In the genomic region with DNA sequence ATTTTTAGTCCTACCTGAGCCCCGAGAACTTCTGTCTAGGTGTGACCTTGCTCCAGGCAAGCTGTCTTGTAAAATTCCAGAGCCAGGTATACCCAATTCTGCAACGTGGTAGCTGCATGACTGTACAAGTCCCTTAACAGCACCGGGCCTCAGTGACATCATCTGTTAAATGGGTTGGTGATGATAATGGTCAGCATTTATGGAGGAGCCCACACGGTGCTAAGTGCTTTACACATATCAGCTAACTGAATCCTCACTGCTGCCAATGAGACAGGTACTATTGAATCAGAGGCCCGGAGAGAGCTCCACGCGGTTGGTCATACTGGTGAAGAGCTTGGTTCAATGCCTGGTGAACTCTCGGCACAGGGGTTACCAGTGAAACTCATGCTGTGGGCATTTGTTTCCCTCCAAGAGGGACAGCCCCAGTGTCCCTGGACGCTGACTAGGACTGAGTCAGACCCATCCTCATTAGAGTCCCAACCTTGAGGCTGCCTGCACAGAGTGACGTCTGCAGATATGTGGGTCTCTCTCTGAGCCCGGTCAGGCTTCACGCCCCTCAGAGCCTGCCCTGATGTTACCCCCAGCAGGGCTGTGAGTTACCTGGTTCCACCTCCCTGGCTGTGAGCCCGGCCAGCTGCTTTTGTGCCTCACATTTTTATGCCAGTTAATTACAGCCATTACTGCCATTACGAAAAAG, we compare ENCODE assay signal across 14 cellular contexts. TPM values are rescaled to one million over a fixed set of nuclear protein-coding genes. Genes with fewer than 3 reads are reported as not detected.
DNase-seq lines count a peak whose midpoint lies in the region; ATAC-seq, FAIRE-seq and TF ChIP-seq lines count a peak whose summit lies in the region.
"Had no signal": no experiment of that assay in that cellular context is flagged by ENCODE, and none has a peak within 500 bp of the region (broad histone marks: within the 10 kb centered on the region; RNA-seq: fewer than 3 reads in every experiment).

No MANE protein-coding gene starts in this region.

- 43 to 75% methylated on average over 14 of the region's 14 CpGs for WGBS in sigmoid colon, 2 donors

- in situ Hi-C loops in KBM-7 (cut with MboI; ENCODE audit: low pct_unique_long_range_greater_than_20kb, low sequenced_read_pairs), result no loop called here

- peak; percentile 76 for FAIRE-seq in astrocyte (lab: Jason Lieb, UNC)

- H4K20me1 ChIP-seq in astrocyte (ENCODE audit: insufficient read depth, low read length), result no peaks in the 10 kb centered on the region

- CTCF ChIA-PET in activated CD4-positive, alpha-beta memory T cell treated with anti-CD3 and anti-CD28 coated beads for 36 hours (lab: Charles Lee), result no interaction called here

- peak; percentile 86 for DNase-seq in AG20443 (ENCODE audit: low spot score)
- peak; percentile 100 for DNase-seq in M059J (ENCODE audit: low read depth)
- peak; percentile 91 for DNase-seq in astrocyte (ENCODE audit: low read depth)
- DNase-seq in kidney epithelial cell (ENCODE audit: low read depth), result peak; percentile 95
- no peak for DNase-seq in activated CD4-positive, alpha-beta memory T cell treated with anti-CD3 and anti-CD28 coated beads for 36 hours
- no peak for DNase-seq in activated T-cell treated with anti-CD3 and anti-CD28 coated beads, Interleukin-2, amount 50 U/mL, for 72 hours
- no peak for DNase-seq in sigmoid colon
- no peak for DNase-seq in KBM-7
- DNase-seq: CD4-positive, CD25-positive, alpha-beta regulatory T cell; head of caudate nucleus; NCI-H2029 had no signal

- H3K4me2 ChIP-seq in astrocyte (ENCODE audit: low read length), result peak overlapping the region; percentile 77

- H3K27me3 Mint-ChIP-seq in astrocyte (ENCODE audit: low read depth, unreplicated experiment), result peaks cover 26% of the 10 kb centered on the region
- H3K27me3 Mint-ChIP-seq in activated CD4-positive, alpha-beta memory T cell treated with anti-CD3 and anti-CD28 coated beads for 36 hours, result peaks cover 4% of the 10 kb centered on the region
- peaks cover under 1% of the 10 kb centered on the region for H3K27me3 Mint-ChIP-seq in activated T-cell treated with anti-CD3 and anti-CD28 coated beads, Interleukin-2, amount 50 U/mL, for 72 hours (ENCODE audit: low read depth)

- H2AFZ ChIP-seq in astrocyte (ENCODE audit: low read depth, low read length), result peak overlapping the region; percentile 48

- H3K4me3 ChIP-seq in astrocyte (ENCODE audit: insufficient read depth, low read depth, low read length), result peak overlapping the region; percentile 30
- H3K4me3 ChIP-seq in kidney epithelial cell (ENCODE audit: low read depth, low read length), result no peak overlapping the region
- H3K4me3 ChIP-seq in sigmoid colon, result no peak overlapping the region

- H3K27ac ChIP-seq in astrocyte (ENCODE audit: low read depth, low read length) (peak overlapping the region; percentile 89), sigmoid colon (no peak overlapping the region)

- POLR2A ChIA-PET in activated CD4-positive, alpha-beta memory T cell treated with anti-CD3 and anti-CD28 coated beads for 36 hours (lab: Charles Lee), result no interaction called here

- peak overlapping the region; percentile 68 for H3K9ac ChIP-seq in astrocyte (ENCODE audit: low read length)

- H3K9me3 Mint-ChIP-seq in astrocyte (ENCODE audit: unreplicated experiment), result peaks cover 7% of the 10 kb centered on the region
- H3K9me3 Mint-ChIP-seq in activated CD4-positive, alpha-beta memory T cell treated with anti-CD3 and anti-CD28 coated beads for 36 hours, result no peaks in the 10 kb centered on the region
- no peaks in the 10 kb centered on the region for H3K9me3 Mint-ChIP-seq in activated T-cell treated with anti-CD3 and anti-CD28 coated beads, Interleukin-2, amount 50 U/mL, for 72 hours
- H3K9me3 Mint-ChIP-seq: central memory CD8-positive, alpha-beta T cell; stimulated activated naive CD8-positive, alpha-beta T cell treated with anti-CD3 and anti-CD28 coated beads, Interleukin-15, Interleukin-2, amounts not matched to agents 100 ng/mL and 50 ng/mL, for 24 hours had no signal

- TF ChIP-seq CTCF in astrocyte (IDR thresholded peaks at IDR 0.05; ENCODE audit: insufficient read depth, low read depth, low read length), result no peak
- TF ChIP-seq CTCF in kidney epithelial cell (IDR thresholded peaks at IDR 0.05; ENCODE audit: insufficient read depth, low read length, poor library complexity, severe bottlenecking), result no peak
- TF ChIP-seq CTCF in sigmoid colon (IDR thresholded peaks at IDR 0.05), result no peak

- TF ChIP-seq EP300 in sigmoid colon (IDR thresholded peaks at IDR 0.05), result no peak

- H3K4me1 Mint-ChIP-seq in astrocyte (ENCODE audit: low read depth, unreplicated experiment), result peaks cover 14% of the 10 kb centered on the region
- H3K4me1 Mint-ChIP-seq in activated CD4-positive, alpha-beta memory T cell treated with anti-CD3 and anti-CD28 coated beads for 36 hours (ENCODE audit: low read depth), result no peaks in the 10 kb centered on the region
- H3K4me1 Mint-ChIP-seq in activated T-cell treated with anti-CD3 and anti-CD28 coated beads, Interleukin-2, amount 50 U/mL, for 72 hours (ENCODE audit: low read depth), result no peaks in the 10 kb centered on the region
- H3K4me1 Mint-ChIP-seq: CD4-positive, CD25-positive, alpha-beta regulatory T cell; central memory CD8-positive, alpha-beta T cell had no signal

- H3K27ac Mint-ChIP-seq in astrocyte (ENCODE audit: unreplicated experiment), result peak overlapping the region; percentile 48
- H3K27ac Mint-ChIP-seq in activated CD4-positive, alpha-beta memory T cell treated with anti-CD3 and anti-CD28 coated beads for 36 hours, result no peak overlapping the region
- no peak overlapping the region for H3K27ac Mint-ChIP-seq in activated T-cell treated with anti-CD3 and anti-CD28 coated beads, Interleukin-2, amount 50 U/mL, for 72 hours
- H3K27ac Mint-ChIP-seq: CD4-positive, CD25-positive, alpha-beta regulatory T cell; stimulated activated naive CD8-positive, alpha-beta T cell treated with anti-CD3 and anti-CD28 coated beads, Interleukin-15, Interleukin-2, amounts not matched to agents 100 ng/mL and 50 ng/mL, for 24 hours had no signal

- H3K36me3 ChIP-seq in astrocyte (ENCODE audit: insufficient read depth, low read length) (no peaks in the 10 kb centered on the region), kidney epithelial cell (ENCODE audit: control insufficient read depth, insufficient read depth, low read length) (no peaks in the 10 kb centered on the region), sigmoid colon (no peaks in the 10 kb centered on the region)

- H3K4me1 ChIP-seq in astrocyte (ENCODE audit: insufficient read depth, low read length) (peaks cover 29% of the 10 kb centered on the region), sigmoid colon (no peaks in the 10 kb centered on the region)

- H3K9me3 ChIP-seq in astrocyte (ENCODE audit: insufficient read depth, low read depth, low read length) (no peaks in the 10 kb centered on the region), sigmoid colon (no peaks in the 10 kb centered on the region)

- H3K4me3 Mint-ChIP-seq in astrocyte (ENCODE audit: unreplicated experiment), result no peak overlapping the region
- H3K4me3 Mint-ChIP-seq in activated CD4-positive, alpha-beta memory T cell treated with anti-CD3 and anti-CD28 coated beads for 36 hours, result no peak overlapping the region
- no peak overlapping the region for H3K4me3 Mint-ChIP-seq in activated T-cell treated with anti-CD3 and anti-CD28 coated beads, Interleukin-2, amount 50 U/mL, for 72 hours
- H3K4me3 Mint-ChIP-seq: CD4-positive, CD25-positive, alpha-beta regulatory T cell; central memory CD8-positive, alpha-beta T cell; stimulated activated naive CD8-positive, alpha-beta T cell treated with anti-CD3 and anti-CD28 coated beads, Interleukin-15, Interleukin-2, amounts not matched to agents 100 ng/mL and 50 ng/mL, for 24 hours had no signal

- H3K36me3 Mint-ChIP-seq in astrocyte (ENCODE audit: low read depth, unreplicated experiment), result no peaks in the 10 kb centered on the region
- H3K36me3 Mint-ChIP-seq in activated CD4-positive, alpha-beta memory T cell treated with anti-CD3 and anti-CD28 coated beads for 36 hours, result no peaks in the 10 kb centered on the region
- no peaks in the 10 kb centered on the region for H3K36me3 Mint-ChIP-seq in activated T-cell treated with anti-CD3 and anti-CD28 coated beads, Interleukin-2, amount 50 U/mL, for 72 hours (ENCODE audit: insufficient read depth in 2 of 2)
- H3K36me3 Mint-ChIP-seq: CD4-positive, CD25-positive, alpha-beta regulatory T cell had no signal

- ATAC-seq in activated T-cell treated with anti-CD3 and anti-CD28 coated beads, Interleukin-2, amount 50 U/mL, for 72 hours (replicated peaks in 1 of 2), result no peak

- no peaks in the 10 kb centered on the region for H3K79me2 ChIP-seq in astrocyte (ENCODE audit: insufficient read depth, low read length)

- TF ChIP-seq POLR2A in sigmoid colon (IDR thresholded peaks at IDR 0.05), result no peak

- H3K27me3 ChIP-seq in astrocyte (ENCODE audit: insufficient read depth, low read length), result no peaks in the 10 kb centered on the region
- H3K27me3 ChIP-seq in kidney epithelial cell (ENCODE audit: control insufficient read depth, insufficient read depth, low read length), result no peaks in the 10 kb centered on the region
- no peaks in the 10 kb centered on the region for H3K27me3 ChIP-seq in sigmoid colon

- intact Hi-C loops in activated CD4-positive, alpha-beta memory T cell treated with anti-CD3 and anti-CD28 coated beads for 36 hours (cut with micrococcal nuclease), result no loop called here
- intact Hi-C loops in sigmoid colon (cut with DNase I), result no loop called here

RNA-seq across cellular contexts. Expression of a gene that starts 37.0 kb away (rescaled TPM):
- total RNA-seq in M059J (2014; rRNA removed; shearing (Covaris generic)), result 1.1 and 1.7 TPM in 2 replicates
- total RNA-seq in astrocyte (not detected in 2 replicates), kidney epithelial cell (1.3 and 2.4 TPM in 2 replicates), sigmoid colon (not detected)
- not detected for total RNA-seq in activated CD4-positive, alpha-beta memory T cell treated with anti-CD3 and anti-CD28 coated beads for 36 hours
- not detected for total RNA-seq in activated T-cell treated with anti-CD3 and anti-CD28 coated beads, Interleukin-2, amount 50 U/mL, for 72 hours
- under 1 TPM; under 0.01 to 0.92 (median 0.63) TPM for polyA plus RNA-seq in sigmoid colon
- total RNA-seq: CD4-positive, CD25-positive, alpha-beta regulatory T cell; SK-MEL-5 had no signal
- polyA plus RNA-seq: CD4-positive, CD25-positive, alpha-beta regulatory T cell had no signal

RNA-seq across cellular contexts. Expression of a gene that starts 48.7 kb away (rescaled TPM):
- 0.12 and 1.3 TPM in 2 replicates for total RNA-seq in M059J (2014; rRNA removed; shearing (Covaris generic))
- total RNA-seq in astrocyte, result 0.43 and 0.48 TPM in 2 replicates
- total RNA-seq in kidney epithelial cell, result 6.4 and 8.1 TPM in 2 replicates
- not detected for total RNA-seq in activated CD4-positive, alpha-beta memory T cell treated with anti-CD3 and anti-CD28 coated beads for 36 hours
- under 1 TPM; 0.10 to 0.14 TPM for total RNA-seq in activated T-cell treated with anti-CD3 and anti-CD28 coated beads, Interleukin-2, amount 50 U/mL, for 72 hours
- 1 to 10 TPM in 1 of 4 donors, under 1 TPM in 3; 0.27 to 1.1 (median 0.34) TPM for total RNA-seq in sigmoid colon
- 100 to 1,000 TPM in 2 of 3 donors, 10 to 100 TPM in 1; 21.9 to 169 (median 142) TPM for polyA plus RNA-seq in sigmoid colon
- total RNA-seq: CD4-positive, CD25-positive, alpha-beta regulatory T cell had no signal

Comparison
In these comparisons a context has a peak if more than half of its experiments do, and no peak if none do; other contexts are left out.
1. DNase-seq: peak in AG20443 (single experiment), M059J (single experiment), astrocyte (single experiment) and kidney epithelial cell (single experiment); none in activated CD4-positive, alpha-beta memory T cell treated with anti-CD3 and anti-CD28 coated beads for 36 hours (single experiment), activated T-cell treated with anti-CD3 and anti-CD28 coated beads, Interleukin-2, amount 50 U/mL, for 72 hours (0 of 2), sigmoid colon (single experiment) and KBM-7 (single experiment).